ENCODE assay signal across 17 cellular contexts in the genomic region with DNA sequence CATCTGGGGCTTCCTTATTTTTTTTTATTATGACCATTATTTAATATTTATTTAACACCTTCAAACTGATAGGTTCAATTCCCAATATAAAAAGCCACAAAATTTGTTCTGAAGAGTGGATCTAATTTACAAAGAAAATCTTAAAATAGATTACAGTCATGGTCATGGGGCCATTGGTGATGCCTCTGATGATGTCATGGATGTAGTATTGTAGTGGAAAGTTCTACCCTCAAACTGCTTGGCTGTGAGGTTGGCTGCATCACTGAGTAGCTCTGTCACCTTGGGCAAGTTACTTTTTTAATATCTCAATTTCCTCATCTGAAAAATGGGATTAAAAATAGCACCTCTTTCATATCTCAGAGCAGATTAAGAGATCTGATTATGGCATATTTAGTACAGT.
DNase-seq lines count a peak whose midpoint lies in the region; ATAC-seq and TF ChIP-seq lines count a peak whose summit lies in the region.
"Had no signal": no experiment of that assay in that cellular context is flagged by ENCODE, and none has a peak within 500 bp of the region (broad histone marks: within the 10 kb centered on the region; RNA-seq: fewer than 3 reads in every experiment).

No MANE protein-coding gene starts in this region.

- peak overlapping the region in 6 of 11 experiments; percentile 12 to 59 (median 41); a peak in 8 of 22 replicates for H3K4me2 ChIP-seq in BLaER1 treated with 17β-estradiol and CSF1 and Interleukin-3, amounts not matched to agents 10 nM and 100 nM

- no peak overlapping the region for H3K4me3 ChIP-seq in BLaER1 treated with 17β-estradiol and CSF1 and Interleukin-3, amounts not matched to agents 10 nM and 100 nM
- H3K4me3 ChIP-seq in choroid plexus epithelial cell (ENCODE audit: low read depth, low read length), result no peak overlapping the region
- H3K4me3 ChIP-seq in H7 (ENCODE audit: insufficient read depth, low read depth, low read length), result no peak overlapping the region
- H3K4me3 ChIP-seq: gastrocnemius medialis, ovary, spleen had no signal

- ATAC-seq in GM21528 (IDR thresholded peaks at IDR 0.05; ENCODE audit: low FRiP score, unreplicated experiment) (no peak), GM18909 (IDR thresholded peaks at IDR 0.05; ENCODE audit: poor library complexity, unreplicated experiment) (no peak)
- ATAC-seq: activated naive CD8-positive, alpha-beta T cell treated with anti-CD3 and anti-CD28 coated beads, Interleukin-2, amount 50 U/mL, for 24 hours had no signal

- TF ChIP-seq CTCF in choroid plexus epithelial cell (conservative IDR thresholded peaks at IDR 0.05; ENCODE audit: low read depth, low read length), result no peak

- no peaks in the 10 kb centered on the region; a peak in 1 of 22 replicates for H3K36me3 ChIP-seq in BLaER1 treated with 17β-estradiol and CSF1 and Interleukin-3, amounts not matched to agents 10 nM and 100 nM
- H3K36me3 ChIP-seq in H7 (replicated peaks; ENCODE audit: control insufficient read depth, insufficient read depth, low read length), result no peaks in the 10 kb centered on the region
- H3K36me3 ChIP-seq: gastrocnemius medialis, ovary, spleen had no signal

- H4K20me1 ChIP-seq in BLaER1 treated with 17β-estradiol and CSF1 and Interleukin-3, amounts not matched to agents 10 nM and 100 nM, result no peaks in the 10 kb centered on the region

- peak; percentile 68 for DNase-seq in LHCN-M2 (ENCODE audit: low read depth)
- peak; percentile 65 for DNase-seq in choroid plexus epithelial cell (ENCODE audit: low read depth)
- peak; percentile 32 to 45 for DNase-seq in lung microvascular endothelial cell (ENCODE audit: low read depth in 2 of 2)
- DNase-seq in GOT3 (lab: John Stamatoyannopoulos, UW), result no peak
- no peak for DNase-seq in H7
- DNase-seq: activated naive CD8-positive, alpha-beta T cell treated with anti-CD3 and anti-CD28 coated beads, Interleukin-2, amount 50 U/mL, for 24 hours; activated T-cell treated with anti-CD3 and anti-CD28 coated beads, Interleukin-2, amount 50 U/mL, for 24 hours; gastrocnemius medialis; immature natural killer cell; NCI-H774; ovary; Right ventricle myocardium superior; spleen; T-helper 9 cell had no signal

- H3K27ac ChIP-seq in BLaER1 treated with 17β-estradiol and CSF1 and Interleukin-3, amounts not matched to agents 10 nM and 100 nM, result 0 out of 22 replicates have a peak overlapping the region, but pooled peaks of 1 of the 11 experiments have one; percentile 20
- H3K27ac ChIP-seq: gastrocnemius medialis, ovary, spleen had no signal

- H3K27me3 ChIP-seq in BLaER1 treated with 17β-estradiol and CSF1 and Interleukin-3, amounts not matched to agents 10 nM and 100 nM, result no peaks in the 10 kb centered on the region
- H3K27me3 ChIP-seq in H7 (ENCODE audit: control insufficient read depth, insufficient read depth, low read length), result 0 out of 2 replicates have a peak, but pooled peaks cover 1% of the 10 kb centered on the region
- H3K27me3 ChIP-seq: gastrocnemius medialis, ovary, spleen had no signal

- H3K9ac ChIP-seq in BLaER1 treated with 17β-estradiol and CSF1 and Interleukin-3, amounts not matched to agents 10 nM and 100 nM, result no peak overlapping the region

- peaks cover 0 to 40% (median 22%) of the 10 kb centered on the region in 11 experiments; a peak in 19 of 22 replicates for H3K9me3 ChIP-seq in BLaER1 treated with 17β-estradiol and CSF1 and Interleukin-3, amounts not matched to agents 10 nM and 100 nM (replicated peaks in 1 of 11)
- H3K9me3 ChIP-seq: gastrocnemius medialis, ovary, spleen had no signal

- H3K4me1 ChIP-seq in BLaER1 treated with 17β-estradiol and CSF1 and Interleukin-3, amounts not matched to agents 10 nM and 100 nM, result peaks cover 4 to 37% (median 23%) of the 10 kb centered on the region in 10 experiments; a peak in 18 of 20 replicates
- H3K4me1 ChIP-seq: gastrocnemius medialis, spleen had no signal

Comparison
In these comparisons a context has a peak if more than half of its experiments do, and no peak if none do; other contexts are left out.
1. DNase-seq: peak in LHCN-M2 (single experiment), choroid plexus epithelial cell (single experiment) and lung microvascular endothelial cell (2 of 2); none in GOT3 (single experiment) and H7 (single experiment).